ENCODE assay signal across 1 cellular context in genomic region chr2:232365621-232366321, GRCh38.
TF ChIP-seq lines count a peak whose summit lies in the region.

No MANE protein-coding gene starts in this region.

TF ChIP-seq in H1, 55 proteins besides CTCF, POLR2A, EP300 and RAD21 (continued from another document):
- TF ChIP-seq SUZ12 (IDR thresholded peaks at IDR 0.05; ENCODE audit: low read length), result no peak
- TF ChIP-seq CEBPB (IDR thresholded peaks at IDR 0.05; ENCODE audit: low read depth, low read length), result no peak
- TF ChIP-seq KDM5A (IDR thresholded peaks at IDR 0.05; ENCODE audit: low read length), result no peak
- TF ChIP-seq EZH2 (IDR thresholded peaks at IDR 0.05; ENCODE audit: low read depth, low read length, severe bottlenecking), result no peak
